In the genomic region with DNA sequence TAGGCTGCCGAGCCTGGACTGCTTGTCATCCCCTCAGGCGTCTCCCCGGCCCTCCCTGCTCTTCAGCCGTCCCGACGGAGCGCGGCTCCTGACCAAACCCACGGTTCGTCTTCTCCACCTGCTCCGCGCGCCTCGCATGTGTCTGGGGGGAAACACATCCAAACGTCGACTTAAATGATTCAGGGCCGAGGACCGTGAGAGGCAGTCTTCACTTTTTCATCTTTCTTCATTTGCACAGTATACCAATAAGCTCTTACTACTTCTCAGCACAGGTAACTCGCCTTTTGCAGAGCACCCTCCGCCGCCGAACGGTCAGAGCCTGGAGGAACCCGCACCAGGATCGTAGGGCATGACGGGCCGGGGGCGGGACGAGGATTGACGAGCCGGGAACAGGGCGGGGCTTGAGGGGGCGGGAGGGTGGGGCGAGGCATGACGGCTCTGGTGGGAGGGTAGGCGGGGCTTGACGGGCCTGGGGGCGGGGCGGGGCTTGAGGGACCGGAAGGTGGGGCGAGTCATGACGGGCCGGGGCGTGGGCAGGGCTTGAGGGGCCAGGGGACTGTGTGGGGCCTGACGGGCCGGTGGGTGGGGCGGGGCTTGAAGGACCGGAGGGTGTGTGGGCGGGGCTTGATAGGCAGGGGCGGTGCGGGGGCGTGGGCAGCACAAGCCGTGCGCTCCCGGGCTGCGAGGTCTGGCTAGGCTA, we compare ENCODE assay signal across 1 cellular context.
TF ChIP-seq lines count a peak whose summit lies in the region.

TSS of gene SEH1L (plus strand) at position 657 of the 700 bp plus-strand sequence. CDS start 111 bp downstream, outside the sequence.

TF ChIP-seq in HepG2, 621 proteins besides CTCF, POLR2A, EP300 and RAD21 (continued from another document and continues in another):
- TF ChIP-seq ZNF142 (CRISPR knock-in tag; IDR thresholded peaks at IDR 0.05) (peak; percentile 1; the same call in 1 of the 2 replicates), KDM3A (CRISPR knock-in tag; IDR thresholded peaks at IDR 0.05; ENCODE audit: low read depth) (0 out of 2 replicates have a peak, but pooled peaks have one; percentile 8), ZNF496 (CRISPR knock-in tag; IDR thresholded peaks at IDR 0.05; ENCODE audit: insufficient replicate concordance) (no peak), BRD4 (CRISPR knock-in tag; IDR thresholded peaks at IDR 0.05) (no peak; the same call in 1 of the 2 replicates), HOXA7 (CRISPR knock-in tag; IDR thresholded peaks at IDR 0.05) (no peak), ZNF317 (CRISPR knock-in tag; IDR thresholded peaks at IDR 0.05) (peak; percentile 25; the same call in 1 of the 2 replicates), NAIF1 (CRISPR knock-in tag; IDR thresholded peaks at IDR 0.05; ENCODE audit: borderline replicate concordance) (peak; percentile 12; the same call in 1 of the 2 replicates), CREB1 (IDR thresholded peaks at IDR 0.05) (no peak), CREB1 (CRISPR knock-in tag; IDR thresholded peaks at IDR 0.05) (no peak), RXRA (CRISPR knock-in tag; IDR thresholded peaks at IDR 0.05) (peak; percentile 14; the same call in 1 of the 2 replicates), NFKBIZ (CRISPR knock-in tag; IDR thresholded peaks at IDR 0.05) (peak; percentile 21; the same call in 1 of the 2 replicates), RARA (CRISPR knock-in tag; IDR thresholded peaks at IDR 0.05) (no peak), ZNF75D (CRISPR knock-in tag; IDR thresholded peaks at IDR 0.05; ENCODE audit: borderline replicate concordance) (no peak), MEIS1 (CRISPR knock-in tag; IDR thresholded peaks at IDR 0.05; ENCODE audit: borderline replicate concordance) (no peak), GATA4 (IDR thresholded peaks at IDR 0.05; ENCODE audit: borderline replicate concordance, low read depth) (0 out of 2 replicates have a peak, but pooled peaks have one; percentile 7), PREB (CRISPR knock-in tag; IDR thresholded peaks at IDR 0.05) (no peak), ZFX (CRISPR knock-in tag; IDR thresholded peaks at IDR 0.05; ENCODE audit: low read depth) (peak; percentile 31), STAT5B (CRISPR knock-in tag; IDR thresholded peaks at IDR 0.05) (no peak), SYNCRIP (IDR thresholded peaks at IDR 0.05; ENCODE audit: insufficient read depth, low read depth, low read length) (no peak), ZSCAN22 (CRISPR knock-in tag; IDR thresholded peaks at IDR 0.05) (no peak), BRF2 (CRISPR knock-in tag; IDR thresholded peaks at IDR 0.05) (no peak), NONO (IDR thresholded peaks at IDR 0.05) (no peak), NONO (CRISPR knock-in tag; conservative IDR thresholded peaks at IDR 0.05) (no peak; the same call in 1 of the 2 replicates), BCL6 (CRISPR knock-in tag; IDR thresholded peaks at IDR 0.05) (peak; percentile 28; the same call in 1 of the 2 replicates), ZNF619 (CRISPR knock-in tag; IDR thresholded peaks at IDR 0.05) (0 out of 2 replicates have a peak, but pooled peaks have one; percentile 71), ZNF709 (CRISPR knock-in tag; IDR thresholded peaks at IDR 0.05) (no peak), ZNF772 (CRISPR knock-in tag; IDR thresholded peaks at IDR 0.05) (no peak), ZNF20 (CRISPR knock-in tag; IDR thresholded peaks at IDR 0.05) (no peak), SMAD9 (CRISPR knock-in tag; IDR thresholded peaks at IDR 0.05) (0 out of 2 replicates have a peak, but pooled peaks have one; percentile 80), ZNF737 (CRISPR knock-in tag; IDR thresholded peaks at IDR 0.05; ENCODE audit: borderline replicate concordance) (no peak), RFXAP (CRISPR knock-in tag; IDR thresholded peaks at IDR 0.05; ENCODE audit: borderline replicate concordance) (no peak), PPARG (CRISPR knock-in tag; conservative IDR thresholded peaks at IDR 0.05) (no peak), SMYD3 (CRISPR knock-in tag; IDR thresholded peaks at IDR 0.05) (no peak), ISL2 (CRISPR knock-in tag; IDR thresholded peaks at IDR 0.05) (no peak)
- TF ChIP-seq, protein P1, sequence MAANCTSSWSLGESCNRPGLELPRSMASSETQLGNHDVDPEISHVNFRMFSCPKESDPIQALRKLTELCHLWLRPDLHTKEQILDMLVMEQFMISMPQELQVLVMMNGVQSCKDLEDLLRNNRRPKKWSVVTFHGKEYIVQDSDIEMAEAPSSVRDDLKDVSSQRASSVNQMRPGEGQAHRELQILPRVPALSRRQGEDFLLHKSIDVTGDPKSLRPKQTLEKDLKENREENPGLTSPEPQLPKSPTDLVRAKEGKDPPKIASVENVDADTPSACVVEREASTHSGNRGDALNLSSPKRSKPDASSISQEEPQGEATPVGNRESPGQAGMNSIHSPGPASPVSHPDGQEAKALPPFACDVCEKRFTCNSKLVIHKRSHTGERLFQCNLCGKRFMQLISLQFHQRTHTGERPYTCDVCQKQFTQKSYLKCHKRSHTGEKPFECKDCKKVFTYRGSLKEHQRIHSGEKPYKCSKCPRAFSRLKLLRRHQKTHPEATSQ (CRISPR knock-in tag; IDR thresholded peaks at IDR 0.05; ENCODE audit: borderline replicate concordance), result no peak
- TF ChIP-seq, protein P2, sequence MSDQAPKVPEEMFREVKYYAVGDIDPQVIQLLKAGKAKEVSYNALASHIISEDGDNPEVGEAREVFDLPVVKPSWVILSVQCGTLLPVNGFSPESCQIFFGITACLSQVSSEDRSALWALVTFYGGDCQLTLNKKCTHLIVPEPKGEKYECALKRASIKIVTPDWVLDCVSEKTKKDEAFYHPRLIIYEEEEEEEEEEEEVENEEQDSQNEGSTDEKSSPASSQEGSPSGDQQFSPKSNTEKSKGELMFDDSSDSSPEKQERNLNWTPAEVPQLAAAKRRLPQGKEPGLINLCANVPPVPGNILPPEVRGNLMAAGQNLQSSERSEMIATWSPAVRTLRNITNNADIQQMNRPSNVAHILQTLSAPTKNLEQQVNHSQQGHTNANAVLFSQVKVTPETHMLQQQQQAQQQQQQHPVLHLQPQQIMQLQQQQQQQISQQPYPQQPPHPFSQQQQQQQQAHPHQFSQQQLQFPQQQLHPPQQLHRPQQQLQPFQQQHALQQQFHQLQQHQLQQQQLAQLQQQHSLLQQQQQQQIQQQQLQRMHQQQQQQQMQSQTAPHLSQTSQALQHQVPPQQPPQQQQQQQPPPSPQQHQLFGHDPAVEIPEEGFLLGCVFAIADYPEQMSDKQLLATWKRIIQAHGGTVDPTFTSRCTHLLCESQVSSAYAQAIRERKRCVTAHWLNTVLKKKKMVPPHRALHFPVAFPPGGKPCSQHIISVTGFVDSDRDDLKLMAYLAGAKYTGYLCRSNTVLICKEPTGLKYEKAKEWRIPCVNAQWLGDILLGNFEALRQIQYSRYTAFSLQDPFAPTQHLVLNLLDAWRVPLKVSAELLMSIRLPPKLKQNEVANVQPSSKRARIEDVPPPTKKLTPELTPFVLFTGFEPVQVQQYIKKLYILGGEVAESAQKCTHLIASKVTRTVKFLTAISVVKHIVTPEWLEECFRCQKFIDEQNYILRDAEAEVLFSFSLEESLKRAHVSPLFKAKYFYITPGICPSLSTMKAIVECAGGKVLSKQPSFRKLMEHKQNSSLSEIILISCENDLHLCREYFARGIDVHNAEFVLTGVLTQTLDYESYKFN (CRISPR knock-in tag; conservative IDR thresholded peaks at IDR 0.05), result no peak
- TF ChIP-seq, protein P3, sequence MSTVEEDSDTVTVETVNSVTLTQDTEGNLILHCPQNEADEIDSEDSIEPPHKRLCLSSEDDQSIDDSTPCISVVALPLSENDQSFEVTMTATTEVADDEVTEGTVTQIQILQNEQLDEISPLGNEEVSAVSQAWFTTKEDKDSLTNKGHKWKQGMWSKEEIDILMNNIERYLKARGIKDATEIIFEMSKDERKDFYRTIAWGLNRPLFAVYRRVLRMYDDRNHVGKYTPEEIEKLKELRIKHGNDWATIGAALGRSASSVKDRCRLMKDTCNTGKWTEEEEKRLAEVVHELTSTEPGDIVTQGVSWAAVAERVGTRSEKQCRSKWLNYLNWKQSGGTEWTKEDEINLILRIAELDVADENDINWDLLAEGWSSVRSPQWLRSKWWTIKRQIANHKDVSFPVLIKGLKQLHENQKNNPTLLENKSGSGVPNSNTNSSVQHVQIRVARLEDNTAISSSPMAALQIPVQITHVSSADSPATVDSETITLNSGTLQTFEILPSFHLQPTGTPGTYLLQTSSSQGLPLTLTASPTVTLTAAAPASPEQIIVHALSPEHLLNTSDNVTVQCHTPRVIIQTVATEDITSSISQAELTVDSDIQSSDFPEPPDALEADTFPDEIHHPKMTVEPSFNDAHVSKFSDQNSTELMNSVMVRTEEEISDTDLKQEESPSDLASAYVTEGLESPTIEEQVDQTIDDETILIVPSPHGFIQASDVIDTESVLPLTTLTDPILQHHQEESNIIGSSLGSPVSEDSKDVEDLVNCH (CRISPR knock-in tag; IDR thresholded peaks at IDR 0.05), result no peak
- TF ChIP-seq, protein P4, sequence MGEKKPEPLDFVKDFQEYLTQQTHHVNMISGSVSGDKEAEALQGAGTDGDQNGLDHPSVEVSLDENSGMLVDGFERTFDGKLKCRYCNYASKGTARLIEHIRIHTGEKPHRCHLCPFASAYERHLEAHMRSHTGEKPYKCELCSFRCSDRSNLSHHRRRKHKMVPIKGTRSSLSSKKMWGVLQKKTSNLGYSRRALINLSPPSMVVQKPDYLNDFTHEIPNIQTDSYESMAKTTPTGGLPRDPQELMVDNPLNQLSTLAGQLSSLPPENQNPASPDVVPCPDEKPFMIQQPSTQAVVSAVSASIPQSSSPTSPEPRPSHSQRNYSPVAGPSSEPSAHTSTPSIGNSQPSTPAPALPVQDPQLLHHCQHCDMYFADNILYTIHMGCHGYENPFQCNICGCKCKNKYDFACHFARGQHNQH (CRISPR knock-in tag; IDR thresholded peaks at IDR 0.05), result no peak; the same call in 1 of the 2 replicates
